In genomic region chr4:51844157-51845054, GRCh38 we compare ENCODE assay signal across 8 cellular contexts. TPM values are rescaled to one million over a fixed set of nuclear protein-coding genes. Genes with fewer than 3 reads are reported as not detected.
DNase-seq lines count a peak whose midpoint lies in the region; ATAC-seq, FAIRE-seq and TF ChIP-seq lines count a peak whose summit lies in the region.

No MANE protein-coding gene starts in this region.

- H3K9ac ChIP-seq in HUES64 (ENCODE audit: low read depth, low read length) (peak overlapping the region; percentile 84), OCI-LY3 (ENCODE audit: low read length) (peak overlapping the region; percentile 81)

- WGBS in HUES64, result under 1% methylated on average over 71 of the region's 71 CpGs

- H3K27me3 ChIP-seq in HUES64 (ENCODE audit: insufficient read depth, low read length), result peaks cover 31% of the 10 kb centered on the region
- H3K27me3 ChIP-seq in OCI-LY3 (ENCODE audit: low read depth, low read length), result no peaks in the 10 kb centered on the region

- peak; percentile 46 for ATAC-seq in GM21515 (IDR thresholded peaks at IDR 0.05; ENCODE audit: unreplicated experiment)

- no peak for TF ChIP-seq CTCF in D721Med (IDR thresholded peaks at IDR 0.05; ENCODE audit: insufficient read depth, missing control alignments)
- no peak for TF ChIP-seq CTCF in OCI-LY3 (IDR thresholded peaks at IDR 0.05; ENCODE audit: low read depth, low read length)
- TF ChIP-seq CTCF in epithelial cell of proximal tubule (conservative IDR thresholded peaks at IDR 0.05; ENCODE audit: low read depth, low read length), result no peak

- H3K9me3 ChIP-seq in HUES64 (ENCODE audit: insufficient read depth, low read depth, low read length) (no peaks in the 10 kb centered on the region), OCI-LY3 (ENCODE audit: insufficient read depth, low read length) (no peaks in the 10 kb centered on the region)

- H4K20me1 ChIP-seq in OCI-LY3 (ENCODE audit: insufficient read depth, low read length), result peaks cover 19% of the 10 kb centered on the region; the same call in 1 of the 2 replicates

- H2AFZ ChIP-seq in OCI-LY3 (ENCODE audit: low read depth, low read length), result peak overlapping the region; percentile 81

- H3K4me3 ChIP-seq in HUES64 (ENCODE audit: low read length) (peak overlapping the region; percentile 75), OCI-LY3 (ENCODE audit: low read length) (peak overlapping the region; percentile 82), epithelial cell of proximal tubule (ENCODE audit: low read depth, low read length) (peak overlapping the region; percentile 76)

- H3K4me1 ChIP-seq in HUES64 (ENCODE audit: insufficient read depth, low read length) (peaks cover 20% of the 10 kb centered on the region), OCI-LY3 (ENCODE audit: low read length) (peaks cover 9% of the 10 kb centered on the region; the same call in 1 of the 2 replicates)

- peaks cover 58% of the 10 kb centered on the region for H3K79me2 ChIP-seq in OCI-LY3 (ENCODE audit: low read length)

- no peak for FAIRE-seq in D721Med (lab: Jason Lieb, UNC)

- DNase-seq in D721Med (ENCODE audit: insufficient read length, low spot score) (peak; percentile 29), activated T-cell treated with anti-CD3 and anti-CD28 coated beads for 48 hours (ENCODE audit: low read depth) (peak; percentile 83), epithelial cell of proximal tubule (ENCODE audit: low read depth) (peak; percentile 57), mucosa of gallbladder (ENCODE audit: low spot score) (peak; percentile 95)
- peak; percentile 55 to 56 for DNase-seq in stimulated activated CD8-positive, alpha-beta memory T cell treated with anti-CD3 and anti-CD28 coated beads, Interleukin-4, amount 100 ng/mL, for 4 hours (ENCODE audit: low read depth in 2 of 2, low spot score in 1 of 2)

- peak overlapping the region; percentile 41 for H3K27ac ChIP-seq in HUES64 (ENCODE audit: low read depth, low read length)
- H3K27ac ChIP-seq in OCI-LY3 (ENCODE audit: low read length), result peak overlapping the region; percentile 73

- peak overlapping the region; percentile 95 for H3K4me2 ChIP-seq in OCI-LY3 (ENCODE audit: low read length)

- H3K36me3 ChIP-seq in HUES64 (ENCODE audit: insufficient read depth, low read length) (no peaks in the 10 kb centered on the region), OCI-LY3 (replicated peaks; ENCODE audit: low read depth, low read length) (no peaks in the 10 kb centered on the region)

RNA-seq across cellular contexts. Expression of gene DCUN1D4, which starts 1.5 kb away (rescaled TPM):
- 26.5 TPM for polyA plus RNA-seq in HUES64 (2013, experiment 1 of 2)
- polyA plus RNA-seq in HUES64 (2013, experiment 2 of 2), result 25.7 TPM
- 18.1 and 25.2 TPM in 2 replicates for total RNA-seq in epithelial cell of proximal tubule
- 62.2 TPM for total RNA-seq in mucosa of gallbladder

Comparison
In these comparisons a context has a peak if more than half of its experiments do, and no peak if none do; other contexts are left out.
1. Peak in every context shown above with its lines: DNase-seq, ATAC-seq, H3K4me3 ChIP-seq and H3K27ac ChIP-seq.
2. DNase-seq: peak in every context shown above with its lines; median percentile 95 in mucosa of gallbladder; 83 in activated T-cell treated with anti-CD3 and anti-CD28 coated beads for 48 hours; 57 in epithelial cell of proximal tubule; 56 in stimulated activated CD8-positive, alpha-beta memory T cell treated with anti-CD3 and anti-CD28 coated beads, Interleukin-4, amount 100 ng/mL, for 4 hours; 29 in D721Med.